24 cellular contexts compared by ENCODE assay signal in the genomic region with DNA sequence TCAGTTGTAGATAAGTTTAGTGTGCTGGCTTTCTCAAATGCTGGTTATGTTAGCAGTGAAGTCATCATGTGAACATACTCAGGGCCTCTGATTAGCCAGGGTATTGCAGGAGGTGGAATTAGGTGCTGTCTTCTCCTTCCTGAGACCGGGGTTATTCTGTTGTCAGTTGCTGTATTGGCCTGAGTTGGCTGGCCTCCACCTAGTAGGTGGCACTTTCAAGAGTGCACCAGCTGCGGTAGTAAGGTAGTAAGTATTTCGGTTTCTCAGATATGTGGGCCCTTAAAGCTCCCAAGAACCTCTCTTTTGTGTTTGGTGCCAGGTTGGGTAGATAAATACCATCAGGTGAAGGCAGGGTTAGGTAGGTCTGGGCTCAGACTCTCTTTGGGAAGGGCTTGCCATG.
"Had no signal": no experiment of that assay in that cellular context is flagged by ENCODE, and none has a peak within 500 bp of the region (broad histone marks: within the 10 kb centered on the region; RNA-seq: fewer than 3 reads in every experiment).

No MANE protein-coding gene starts in this region.

- H3K27me3 Mint-ChIP-seq: naive B cell; naive thymus-derived CD8-positive, alpha-beta T cell; natural killer cell treated with Interleukin-12 subunit alpha and Interleukin-12 subunit beta and Interleukin-15 and Interleukin-18, amount 100 ng/mL, for 72 hours; progenitor cell of endocrine pancreas; stimulated activated naive B cell treated with anti-CD40 and anti-IgM and Interleukin-4, amounts not matched to agents 10 μg/mL and 1 μg/mL and 100 μg/mL, for 72 hours; stimulated activated naive CD8-positive, alpha-beta T cell treated with anti-CD3 and anti-CD28 coated beads, Interleukin-15, Interleukin-2, amounts not matched to agents 100 ng/mL and 50 ng/mL, for 24 hours had no signal

- H3K9me3 Mint-ChIP-seq: nephron progenitor cell had no signal

- H3K4me3 Mint-ChIP-seq: naive B cell; naive thymus-derived CD8-positive, alpha-beta T cell; natural killer cell treated with Interleukin-12 subunit alpha and Interleukin-12 subunit beta and Interleukin-15 and Interleukin-18, amount 100 ng/mL, for 72 hours; nephron progenitor cell; neural crest cell; stimulated activated naive B cell treated with anti-CD40 and anti-IgM and Interleukin-4, amounts not matched to agents 10 μg/mL and 1 μg/mL and 100 μg/mL, for 72 hours; stimulated activated naive CD8-positive, alpha-beta T cell treated with anti-CD3 and anti-CD28 coated beads, Interleukin-15, Interleukin-2, amounts not matched to agents 100 ng/mL and 50 ng/mL, for 24 hours had no signal

- DNase-seq: naive B cell; naive thymus-derived CD8-positive, alpha-beta T cell; nephron progenitor cell; nucleus accumbens; pancreas; psoas muscle; right cardiac atrium; right lobe of liver; sigmoid colon; small intestine; stimulated activated CD4-positive, alpha-beta T cell treated with anti-CD3 and anti-CD28 coated beads, Interleukin-15, amount 100 ng/mL, for 24 hours; stimulated activated CD4-positive, alpha-beta T cell treated with anti-CD3 and anti-CD28 coated beads, Interleukin-2, amount 100 ng/mL, for 24 hours; stimulated activated CD4-positive, alpha-beta T cell treated with anti-CD3 and anti-CD28 coated beads, Interleukin-2, amount 100 ng/mL, for 48 hours; stimulated activated CD4-positive, alpha-beta T cell treated with anti-CD3 and anti-CD28 coated beads, Interleukin-4, amount 100 ng/mL, for 24 hours; stimulated activated naive B cell treated with anti-CD40 and anti-IgM and Interleukin-4, amounts not matched to agents 10 μg/mL and 1 μg/mL and 100 μg/mL, for 72 hours; stimulated activated naive CD4-positive, alpha-beta T cell treated with Interleukin-2 at 50 U/mL for 16 hours; stomach; thyroid gland; trophoblast cell; upper lobe of left lung had no signal

- H3K4me1 Mint-ChIP-seq: naive B cell; naive thymus-derived CD8-positive, alpha-beta T cell; nephron progenitor cell; stimulated activated naive B cell treated with anti-CD40 and anti-IgM and Interleukin-4, amounts not matched to agents 10 μg/mL and 1 μg/mL and 100 μg/mL, for 72 hours had no signal

- H3K36me3 Mint-ChIP-seq: naive B cell; naive thymus-derived CD8-positive, alpha-beta T cell; natural killer cell treated with Interleukin-12 subunit alpha and Interleukin-12 subunit beta and Interleukin-15 and Interleukin-18, amount 100 ng/mL, for 72 hours; stimulated activated naive B cell treated with anti-CD40 and anti-IgM and Interleukin-4, amounts not matched to agents 10 μg/mL and 1 μg/mL and 100 μg/mL, for 72 hours had no signal

- ATAC-seq: natural killer cell treated with Interleukin-12 subunit alpha and Interleukin-12 subunit beta and Interleukin-15 and Interleukin-18, amount 100 ng/mL, for 72 hours; pancreas; psoas muscle; right cardiac atrium; right lobe of liver had no signal

- H3K27ac Mint-ChIP-seq: naive thymus-derived CD8-positive, alpha-beta T cell; natural killer cell treated with Interleukin-12 subunit alpha and Interleukin-12 subunit beta and Interleukin-15 and Interleukin-18, amount 100 ng/mL, for 72 hours; nephron progenitor cell; progenitor cell of endocrine pancreas; stimulated activated naive B cell treated with anti-CD40 and anti-IgM and Interleukin-4, amounts not matched to agents 10 μg/mL and 1 μg/mL and 100 μg/mL, for 72 hours; stimulated activated naive CD8-positive, alpha-beta T cell treated with anti-CD3 and anti-CD28 coated beads, Interleukin-15, Interleukin-2, amounts not matched to agents 100 ng/mL and 50 ng/mL, for 24 hours had no signal
